Comparison of ENCODE assay signal across 8 cellular contexts in the genomic region with DNA sequence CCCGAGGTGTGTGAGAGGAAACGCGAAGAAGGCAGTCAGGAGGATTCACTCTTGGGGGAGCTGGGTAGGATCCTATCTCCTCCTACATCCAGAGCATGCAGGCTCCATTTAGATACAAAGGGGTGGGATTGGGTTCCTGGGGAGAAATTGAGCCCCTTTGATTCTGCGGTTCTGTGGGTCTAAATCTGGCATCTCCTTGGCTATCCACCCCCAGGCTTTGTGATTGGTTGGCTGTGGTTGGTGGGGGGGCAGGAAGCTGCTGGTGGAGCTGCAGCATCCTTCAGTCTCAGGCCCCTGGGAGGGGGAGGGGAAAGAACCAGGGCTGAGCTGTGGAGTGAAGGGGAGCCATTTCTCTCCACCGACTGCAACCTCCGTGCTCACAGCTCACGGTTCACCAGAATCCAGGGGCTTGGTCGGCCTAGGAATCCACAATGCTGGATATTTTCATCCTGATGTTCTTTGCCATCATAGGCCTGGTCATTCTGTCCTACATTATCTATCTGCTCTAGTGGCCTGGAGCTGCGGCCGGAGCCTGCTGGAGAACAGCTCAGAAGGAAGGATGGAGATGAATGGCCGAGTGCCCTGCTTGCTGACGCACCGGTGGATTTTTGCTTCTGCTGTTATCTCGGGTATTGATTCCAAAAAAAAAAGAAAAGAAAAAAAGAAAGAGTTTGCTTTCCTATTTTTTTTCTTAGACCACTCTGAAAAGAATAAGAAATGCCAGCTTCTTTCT.
DNase-seq lines count a peak whose midpoint lies in the region; ATAC-seq and FAIRE-seq lines count a peak whose summit lies in the region.

A gene (plus strand): TSS at position 352 of the 733 bp plus-strand sequence.

- DNase-seq in activated T-cell treated with anti-CD3 and anti-CD28 coated beads for 4 hours = peak; percentile 22
- DNase-seq in left ventricle myocardium superior = peak; percentile 59
- no peak for DNase-seq in skeletal muscle cell (ENCODE audit: low read depth)
- no peak for DNase-seq in DMS 273 treated with DMSO at 0.1 percent for 48 hours (lab: John Stamatoyannopoulos, UW)
- DNase-seq in NAMALWA (ENCODE audit: low spot score) = no peak

- ATAC-seq in left ventricle myocardium superior (peak; percentile 14), GM18519 (IDR thresholded peaks at IDR 0.05; ENCODE audit: low FRiP score, unreplicated experiment) (no peak), HG02763 (IDR thresholded peaks at IDR 0.05; ENCODE audit: unreplicated experiment) (no peak)

- peak; percentile 8 for FAIRE-seq in G401.6 (lab: Jason Lieb, UNC)

- peak within 1 kb of the TSS; percentile 8 for H3K4me3 ChIP-seq in skeletal muscle cell (ENCODE audit: low read depth, low read length)

- intact Hi-C loops in left ventricle myocardium superior (cut with micrococcal nuclease) = no loop called here

Comparison
In these comparisons a context has a peak if more than half of its experiments do, and no peak if none do; other contexts are left out.
1. DNase-seq: peak in activated T-cell treated with anti-CD3 and anti-CD28 coated beads for 4 hours (single experiment) and left ventricle myocardium superior (single experiment); none in skeletal muscle cell (single experiment), DMS 273 treated with DMSO at 0.1 percent for 48 hours (single experiment) and NAMALWA (single experiment).